14 cellular contexts compared by ENCODE assay signal in genomic region chr5:137935190-137935589, GRCh38. TPM values are rescaled to one million over a fixed set of nuclear protein-coding genes. Genes with fewer than 3 reads are reported as not detected.
DNase-seq lines count a peak whose midpoint lies in the region; ATAC-seq lines count a peak whose summit lies in the region.
"Had no signal": no experiment of that assay in that cellular context is flagged by ENCODE, and none has a peak within 500 bp of the region (broad histone marks: within the 10 kb centered on the region; RNA-seq: fewer than 3 reads in every experiment).

No MANE protein-coding gene starts in this region.

- H3K9me3 Mint-ChIP-seq in CD8-positive, alpha-beta memory T cell: no peaks in the 10 kb centered on the region
- no peaks in the 10 kb centered on the region for H3K9me3 Mint-ChIP-seq in immature natural killer cell

- CTCF ChIA-PET in CD8-positive, alpha-beta memory T cell (lab: Charles Lee): no interaction called here

- ATAC-seq in GM19025 (IDR thresholded peaks at IDR 0.05; ENCODE audit: low read depth, unreplicated experiment) (peak; percentile 58), HG03045 (IDR thresholded peaks at IDR 0.05; ENCODE audit: unreplicated experiment) (peak; percentile 62)
- ATAC-seq: gastroesophageal sphincter had no signal

- no peaks in the 10 kb centered on the region for H3K9me3 ChIP-seq in CD8-positive, alpha-beta memory T cell (ENCODE audit: low read length)
- H3K9me3 ChIP-seq: gastroesophageal sphincter, MG63 had no signal

- POLR2A ChIA-PET in CD8-positive, alpha-beta memory T cell (lab: Charles Lee): interaction anchor here (0.6 kb wide), 1 partner anchor 179 kb away, joined by 6 read pairs; no protein-coding TSS in a partner anchor

- no peaks in the 10 kb centered on the region for H3K4me1 ChIP-seq in CD8-positive, alpha-beta memory T cell (ENCODE audit: insufficient read depth, low read length)

- no peaks in the 10 kb centered on the region for H3K27me3 Mint-ChIP-seq in CD8-positive, alpha-beta memory T cell
- H3K27me3 Mint-ChIP-seq in immature natural killer cell (ENCODE audit: low read depth in 3 of 3): peaks cover 0 to 3% (median 0%) of the 10 kb centered on the region in 3 donors

- DNase-seq in CD8-positive, alpha-beta memory T cell: no peak
- no peak for DNase-seq in immature natural killer cell
- DNase-seq in stimulated activated CD4-positive, alpha-beta T cell treated with anti-CD3 and anti-CD28 coated beads, Interleukin-15, amount 100 ng/mL, for 24 hours: no peak
- no peak for DNase-seq in DMS53 treated with DMSO at 0.1 percent for 48 hours (lab: John Stamatoyannopoulos, UW; ENCODE audit: unreplicated experiment)
- no peak for DNase-seq in Ammon's horn (ENCODE audit: low spot score)
- no peak for DNase-seq in activated CD8-positive, alpha-beta memory T cell treated with anti-CD3 and anti-CD28 coated beads, Interleukin-2, amount 50 U/mL, for 4 hours
- DNase-seq: DND-41; MG63; OCI-M1; retina; stimulated activated CD4-positive, alpha-beta T cell treated with anti-CD3 and anti-CD28 coated beads, Interleukin-1b, Interleukin-23, amount 100 ng/mL, for 48 hours had no signal

- no peak overlapping the region for H3K4me3 ChIP-seq in CD8-positive, alpha-beta memory T cell (ENCODE audit: low read length)
- H3K4me3 ChIP-seq: gastroesophageal sphincter, MG63 had no signal

- peak overlapping the region in 6 of 8 donors; percentile 31 to 93 (median 70) for H3K27ac Mint-ChIP-seq in CD8-positive, alpha-beta memory T cell
- H3K27ac Mint-ChIP-seq in immature natural killer cell: peak overlapping the region in 5 of 6 donors; percentile 8 to 70 (median 51)

- no peaks in the 10 kb centered on the region for H3K27me3 ChIP-seq in CD8-positive, alpha-beta memory T cell (ENCODE audit: insufficient read depth, low read length, poor library complexity, severe bottlenecking)
- H3K27me3 ChIP-seq: gastroesophageal sphincter, MG63 had no signal

- H3K4me3 Mint-ChIP-seq in CD8-positive, alpha-beta memory T cell: no peak overlapping the region
- no peak overlapping the region for H3K4me3 Mint-ChIP-seq in immature natural killer cell

- H3K27ac ChIP-seq in CD8-positive, alpha-beta memory T cell (ENCODE audit: low read depth, low read length): no peak overlapping the region

- peaks cover 5 to 34% (median 10%) of the 10 kb centered on the region in 3 donors for H3K36me3 Mint-ChIP-seq in CD8-positive, alpha-beta memory T cell
- peaks cover 8 to 22% (median 17%) of the 10 kb centered on the region in 3 donors for H3K36me3 Mint-ChIP-seq in immature natural killer cell

- peaks cover 0 to 2% (median 0%) of the 10 kb centered on the region in 3 donors for H3K4me1 Mint-ChIP-seq in CD8-positive, alpha-beta memory T cell
- no peaks in the 10 kb centered on the region for H3K4me1 Mint-ChIP-seq in immature natural killer cell

- peaks cover 19% of the 10 kb centered on the region for H3K36me3 ChIP-seq in CD8-positive, alpha-beta memory T cell (ENCODE audit: insufficient read depth, low read length)

RNA-seq across cellular contexts. Expression of gene PKD2L2, which starts 45.9 kb away (rescaled TPM):
- total RNA-seq in CD8-positive, alpha-beta memory T cell: not detected
- 0.41 TPM for polyA plus RNA-seq in CD8-positive, alpha-beta memory T cell
- under 1 TPM in 2 of 3 donors, not detected in 1; 0.23 to 0.30 TPM for polyA plus RNA-seq in immature natural killer cell
